ENCODE assay signal across 8 cellular contexts in genomic region chr6:79232696-79233462, GRCh38. TPM values are rescaled to one million over a fixed set of nuclear protein-coding genes. Genes with fewer than 3 reads are reported as not detected.
A peak's percentile ranks its signal among the peaks of the same experiment; 100 is the strongest.
DNase-seq lines count a peak whose midpoint lies in the region; ATAC-seq and TF ChIP-seq lines count a peak whose summit lies in the region.

No MANE protein-coding gene starts in this region.

- peaks cover 15% of the 10 kb centered on the region for H3K4me1 Mint-ChIP-seq in nephron progenitor cell

- no peaks in the 10 kb centered on the region for H3K27me3 Mint-ChIP-seq in nephron progenitor cell (ENCODE audit: low read depth, poor library complexity)

- H3K27ac ChIP-seq in C4-2B (peak overlapping the region; percentile 77), duodenal mucosa (ENCODE audit: low read depth, low read length) (peak overlapping the region; percentile 89)

- no peaks in the 10 kb centered on the region for H3K36me3 ChIP-seq in duodenal mucosa (ENCODE audit: control insufficient read depth in 1 of 2, insufficient read depth in 2 of 2, low read length in 2 of 2)

- H3K27ac Mint-ChIP-seq in nephron progenitor cell = peak overlapping the region; percentile 92

- H3K4me1 ChIP-seq in duodenal mucosa (ENCODE audit: control insufficient read depth in 1 of 2, insufficient read depth in 2 of 2, low read length in 2 of 2) = peaks cover 5 to 11% of the 10 kb centered on the region in 2 donors

- ATAC-seq in GM19328 (IDR thresholded peaks at IDR 0.05; ENCODE audit: unreplicated experiment) = no peak
- ATAC-seq in HG03196 (IDR thresholded peaks at IDR 0.05; ENCODE audit: unreplicated experiment) = no peak

- H3K9ac ChIP-seq in duodenal mucosa (ENCODE audit: low read depth in 1 of 2, low read length in 2 of 2) = peak overlapping the region; percentile 83 to 84

- TF ChIP-seq CTCF in C4-2B (conservative IDR thresholded peaks at IDR 0.05) = no peak
- TF ChIP-seq CTCF in NB4 (IDR thresholded peaks at IDR 0.05; ENCODE audit: low read depth, low read length) = no peak
- no peak for TF ChIP-seq CTCF in nephron progenitor cell (IDR thresholded peaks at IDR 0.05)

- H3K9me3 Mint-ChIP-seq in nephron progenitor cell = peaks cover 14% of the 10 kb centered on the region

- DNase-seq in NB4 (ENCODE audit: low read depth) (peak; percentile 8), nephron progenitor cell (no peak), NCI-H1092 (lab: John Stamatoyannopoulos, UW) (no peak), mucosa of gallbladder (ENCODE audit: low spot score) (no peak)

- H3K27me3 ChIP-seq in duodenal mucosa (ENCODE audit: control insufficient read depth in 1 of 2, insufficient read depth in 2 of 2, low read length in 2 of 2) = no peaks in the 10 kb centered on the region

- H3K36me3 Mint-ChIP-seq in nephron progenitor cell (ENCODE audit: low read depth) = peaks cover 44% of the 10 kb centered on the region

- H3K4me3 Mint-ChIP-seq in nephron progenitor cell = peak overlapping the region; percentile 96

- peak overlapping the region; percentile 97 for H3K4me3 ChIP-seq in NB4 (ENCODE audit: low read depth, low read length)
- peak overlapping the region; percentile 96 to 100 for H3K4me3 ChIP-seq in duodenal mucosa (ENCODE audit: low read depth in 1 of 2, low read length in 2 of 2)

- no peak for TF ChIP-seq POLR2A in NB4 (IDR thresholded peaks at IDR 0.05; ENCODE audit: extremely low read depth, insufficient read length)

- no peaks in the 10 kb centered on the region for H3K9me3 ChIP-seq in duodenal mucosa (ENCODE audit: control insufficient read depth in 1 of 2, low read length in 2 of 2)

RNA-seq across cellular contexts. Expression of gene HMGN3, which starts 1.6 kb away (rescaled TPM):
- 76.4 TPM for total RNA-seq in mucosa of gallbladder
